In the genomic region with DNA sequence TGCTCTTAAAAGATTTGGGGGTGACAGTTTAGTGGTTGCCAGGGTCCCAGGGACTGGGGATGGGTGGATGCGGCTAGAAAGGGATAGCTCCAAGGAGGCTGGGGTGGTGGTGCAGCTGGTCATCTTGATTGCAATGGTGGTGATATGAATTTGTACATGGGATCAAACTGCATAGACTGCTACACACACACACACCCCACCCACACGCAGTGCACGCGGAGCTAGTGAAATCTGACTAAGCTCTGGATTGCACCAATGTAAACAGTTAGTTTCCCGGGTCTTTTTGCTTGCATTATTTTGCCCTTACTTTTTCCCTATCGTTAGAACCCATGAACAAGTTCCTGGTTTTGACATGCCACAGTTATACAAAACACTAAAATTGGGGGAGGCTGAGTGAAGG, we compare ENCODE assay signal across 1 cellular context.
TF ChIP-seq lines count a peak whose summit lies in the region.

No MANE protein-coding gene starts in this region.

TF ChIP-seq in K562, 482 proteins besides CTCF, POLR2A, EP300 and RAD21 (continued from another document):
- TF ChIP-seq, protein P1, sequence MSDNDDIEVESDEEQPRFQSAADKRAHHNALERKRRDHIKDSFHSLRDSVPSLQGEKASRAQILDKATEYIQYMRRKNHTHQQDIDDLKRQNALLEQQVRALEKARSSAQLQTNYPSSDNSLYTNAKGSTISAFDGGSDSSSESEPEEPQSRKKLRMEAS (CRISPR knock-in tag; IDR thresholded peaks at IDR 0.05), result no peak
- TF ChIP-seq GATA2 (CRISPR knock-in tag; IDR thresholded peaks at IDR 0.05), result no peak
- no peak for TF ChIP-seq ZKSCAN1 (IDR thresholded peaks at IDR 0.05; ENCODE audit: low read depth, low read length)
- TF ChIP-seq MTA3 (IDR thresholded peaks at IDR 0.05; ENCODE audit: borderline replicate concordance), result no peak
- TF ChIP-seq, protein P2, sequence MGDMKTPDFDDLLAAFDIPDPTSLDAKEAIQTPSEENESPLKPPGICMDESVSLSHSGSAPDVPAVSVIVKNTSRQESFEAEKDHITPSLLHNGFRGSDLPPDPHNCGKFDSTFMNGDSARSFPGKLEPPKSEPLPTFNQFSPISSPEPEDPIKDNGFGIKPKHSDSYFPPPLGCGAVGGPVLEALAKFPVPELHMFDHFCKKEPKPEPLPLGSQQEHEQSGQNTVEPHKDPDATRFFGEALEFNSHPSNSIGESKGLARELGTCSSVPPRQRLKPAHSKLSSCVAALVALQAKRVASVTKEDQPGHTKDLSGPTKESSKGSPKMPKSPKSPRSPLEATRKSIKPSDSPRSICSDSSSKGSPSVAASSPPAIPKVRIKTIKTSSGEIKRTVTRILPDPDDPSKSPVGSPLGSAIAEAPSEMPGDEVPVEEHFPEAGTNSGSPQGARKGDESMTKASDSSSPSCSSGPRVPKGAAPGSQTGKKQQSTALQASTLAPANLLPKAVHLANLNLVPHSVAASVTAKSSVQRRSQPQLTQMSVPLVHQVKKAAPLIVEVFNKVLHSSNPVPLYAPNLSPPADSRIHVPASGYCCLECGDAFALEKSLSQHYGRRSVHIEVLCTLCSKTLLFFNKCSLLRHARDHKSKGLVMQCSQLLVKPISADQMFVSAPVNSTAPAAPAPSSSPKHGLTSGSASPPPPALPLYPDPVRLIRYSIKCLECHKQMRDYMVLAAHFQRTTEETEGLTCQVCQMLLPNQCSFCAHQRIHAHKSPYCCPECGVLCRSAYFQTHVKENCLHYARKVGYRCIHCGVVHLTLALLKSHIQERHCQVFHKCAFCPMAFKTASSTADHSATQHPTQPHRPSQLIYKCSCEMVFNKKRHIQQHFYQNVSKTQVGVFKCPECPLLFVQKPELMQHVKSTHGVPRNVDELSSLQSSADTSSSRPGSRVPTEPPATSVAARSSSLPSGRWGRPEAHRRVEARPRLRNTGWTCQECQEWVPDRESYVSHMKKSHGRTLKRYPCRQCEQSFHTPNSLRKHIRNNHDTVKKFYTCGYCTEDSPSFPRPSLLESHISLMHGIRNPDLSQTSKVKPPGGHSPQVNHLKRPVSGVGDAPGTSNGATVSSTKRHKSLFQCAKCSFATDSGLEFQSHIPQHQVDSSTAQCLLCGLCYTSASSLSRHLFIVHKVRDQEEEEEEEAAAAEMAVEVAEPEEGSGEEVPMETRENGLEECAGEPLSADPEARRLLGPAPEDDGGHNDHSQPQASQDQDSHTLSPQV (IDR thresholded peaks at IDR 0.05), result no peak
